14 cellular contexts compared by ENCODE assay signal in genomic region chr9:135029434-135029833, GRCh38. TPM values are rescaled to one million over a fixed set of nuclear protein-coding genes. Genes with fewer than 3 reads are reported as not detected.
DNase-seq lines count a peak whose midpoint lies in the region; ATAC-seq and TF ChIP-seq lines count a peak whose summit lies in the region.
"Had no signal": no experiment of that assay in that cellular context is flagged by ENCODE, and none has a peak within 500 bp of the region (broad histone marks: within the 10 kb centered on the region; RNA-seq: fewer than 3 reads in every experiment).

No MANE protein-coding gene starts in this region.

- ATAC-seq in RWPE2 (ENCODE audit: low read depth), result no peak
- ATAC-seq in lower lobe of right lung, result no peak
- no peak for ATAC-seq in upper lobe of right lung
- no peak for ATAC-seq in GM21367 (IDR thresholded peaks at IDR 0.05; ENCODE audit: unreplicated experiment)

- no peaks in the 10 kb centered on the region for H3K36me3 ChIP-seq in BLaER1 treated with 17β-estradiol and CSF1 and Interleukin-3, amounts not matched to agents 10 nM and 100 nM
- H3K36me3 ChIP-seq in RWPE2 (ENCODE audit: low read depth) (no peaks in the 10 kb centered on the region), lower lobe of right lung (no peaks in the 10 kb centered on the region), upper lobe of right lung (no peaks in the 10 kb centered on the region)
- H3K36me3 ChIP-seq: BE2C, HAP-1 had no signal

- H4K20me1 ChIP-seq in BLaER1 treated with 17β-estradiol and CSF1 and Interleukin-3, amounts not matched to agents 10 nM and 100 nM, result peaks cover 0 to 9% (median 0%) of the 10 kb centered on the region in 11 experiments; a peak in 2 of 22 replicates

- peaks cover 0 to 11% (median 5%) of the 10 kb centered on the region in 11 experiments; a peak in 7 of 22 replicates for H3K9me3 ChIP-seq in BLaER1 treated with 17β-estradiol and CSF1 and Interleukin-3, amounts not matched to agents 10 nM and 100 nM (replicated peaks in 1 of 11)
- H3K9me3 ChIP-seq in RWPE2 (ENCODE audit: severe bottlenecking) (peaks cover 1% of the 10 kb centered on the region), lower lobe of right lung (no peaks in the 10 kb centered on the region), upper lobe of right lung (no peaks in the 10 kb centered on the region)
- H3K9me3 ChIP-seq: BE2C, HAP-1 had no signal

- H3K27ac ChIP-seq in BLaER1 treated with 17β-estradiol and CSF1 and Interleukin-3, amounts not matched to agents 10 nM and 100 nM, result no peak overlapping the region
- no peak overlapping the region for H3K27ac ChIP-seq in RWPE2 (ENCODE audit: poor library complexity, severe bottlenecking)
- no peak overlapping the region for H3K27ac ChIP-seq in lower lobe of right lung
- H3K27ac ChIP-seq in upper lobe of right lung, result no peak overlapping the region
- no peak overlapping the region for H3K27ac ChIP-seq in coronary artery
- H3K27ac ChIP-seq: A549 had no signal

- TF ChIP-seq CTCF in RWPE2 (IDR thresholded peaks at IDR 0.05; ENCODE audit: poor library complexity, severe bottlenecking) (no peak), lower lobe of right lung (IDR thresholded peaks at IDR 0.05) (no peak), upper lobe of right lung (IDR thresholded peaks at IDR 0.05) (no peak), coronary artery (IDR thresholded peaks at IDR 0.05) (no peak)

- intact Hi-C loops in lower lobe of right lung (cut with DNase I), result no loop called here
- intact Hi-C loops in upper lobe of right lung (cut with DNase I), result no loop called here

- peak; percentile 50 for DNase-seq in RWPE2 (ENCODE audit: low spot score)
- peak; percentile 31 for DNase-seq in lower lobe of right lung
- peak; percentile 58 for DNase-seq in upper lobe of right lung
- DNase-seq in coronary artery (ENCODE audit: low spot score), result no peak
- DNase-seq: BE2C, Caco-2, DND-41, GDM1, HFFc6 had no signal

- no peak overlapping the region for H3K9ac ChIP-seq in BLaER1 treated with 17β-estradiol and CSF1 and Interleukin-3, amounts not matched to agents 10 nM and 100 nM

- no peak overlapping the region for H3K4me3 ChIP-seq in BLaER1 treated with 17β-estradiol and CSF1 and Interleukin-3, amounts not matched to agents 10 nM and 100 nM
- H3K4me3 ChIP-seq in RWPE2 (ENCODE audit: severe bottlenecking) (no peak overlapping the region), lower lobe of right lung (no peak overlapping the region), upper lobe of right lung (no peak overlapping the region), coronary artery (no peak overlapping the region)
- H3K4me3 ChIP-seq: A549, HAP-1 had no signal

- H3K27me3 ChIP-seq in BLaER1 treated with 17β-estradiol and CSF1 and Interleukin-3, amounts not matched to agents 10 nM and 100 nM, result peaks cover 0 to 14% (median 0%) of the 10 kb centered on the region in 11 experiments; a peak in 4 of 22 replicates
- H3K27me3 ChIP-seq in RWPE2 (ENCODE audit: insufficient read depth, poor library complexity, severe bottlenecking), result peaks cover 10% of the 10 kb centered on the region
- H3K27me3 ChIP-seq in lower lobe of right lung (ENCODE audit: low read depth), result peaks cover 5% of the 10 kb centered on the region
- no peaks in the 10 kb centered on the region for H3K27me3 ChIP-seq in upper lobe of right lung
- H3K27me3 ChIP-seq: BE2C had no signal

- H3K4me1 ChIP-seq in BLaER1 treated with 17β-estradiol and CSF1 and Interleukin-3, amounts not matched to agents 10 nM and 100 nM, result peaks cover 0 to 43% (median 29%) of the 10 kb centered on the region in 10 experiments; a peak in 17 of 20 replicates
- H3K4me1 ChIP-seq in RWPE2 (ENCODE audit: insufficient read depth, poor library complexity, severe bottlenecking) (no peaks in the 10 kb centered on the region), lower lobe of right lung (no peaks in the 10 kb centered on the region), upper lobe of right lung (no peaks in the 10 kb centered on the region)
- H3K4me1 ChIP-seq: A549, Caco-2, HAP-1 had no signal

- H3K4me2 ChIP-seq in BLaER1 treated with 17β-estradiol and CSF1 and Interleukin-3, amounts not matched to agents 10 nM and 100 nM, result peak overlapping the region in 7 of 11 experiments; percentile 7 to 93 (median 80); a peak in 12 of 22 replicates
- H3K4me2 ChIP-seq: A549 had no signal

RNA-seq across cellular contexts. Expression of gene OLFM1, which starts 58.0 kb away (rescaled TPM):
- 24.1 TPM for total RNA-seq in lower lobe of right lung
- total RNA-seq in upper lobe of right lung, result 26.0 TPM
- total RNA-seq: Caco-2; CD8-positive, alpha-beta memory T cell had no signal
